2 cellular contexts compared by ENCODE assay signal in the genomic region with DNA sequence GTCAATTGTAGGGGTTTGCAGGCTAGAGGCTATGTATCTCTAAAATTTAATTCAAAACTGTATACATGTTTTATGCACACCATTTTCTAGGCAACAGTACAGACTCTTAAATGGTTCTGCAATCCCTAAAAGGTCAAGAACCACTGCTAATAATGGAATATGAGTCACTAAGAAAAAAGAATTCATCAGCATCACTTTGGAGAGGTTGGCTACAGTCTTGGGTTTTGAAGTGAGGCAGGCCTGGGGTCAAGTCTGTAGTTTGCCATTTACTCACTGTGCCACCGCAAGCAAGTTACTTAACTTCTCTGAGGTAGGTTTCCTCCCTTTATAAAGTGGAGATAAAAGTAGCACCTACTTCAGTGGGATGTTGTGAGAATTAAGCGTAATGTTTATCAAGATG.
TF ChIP-seq lines count a peak whose summit lies in the region.

No MANE protein-coding gene starts in this region.

TF ChIP-seq in liver, 16 proteins besides CTCF, POLR2A, EP300 and RAD21 (continued from another document):
- TF ChIP-seq, protein P1, sequence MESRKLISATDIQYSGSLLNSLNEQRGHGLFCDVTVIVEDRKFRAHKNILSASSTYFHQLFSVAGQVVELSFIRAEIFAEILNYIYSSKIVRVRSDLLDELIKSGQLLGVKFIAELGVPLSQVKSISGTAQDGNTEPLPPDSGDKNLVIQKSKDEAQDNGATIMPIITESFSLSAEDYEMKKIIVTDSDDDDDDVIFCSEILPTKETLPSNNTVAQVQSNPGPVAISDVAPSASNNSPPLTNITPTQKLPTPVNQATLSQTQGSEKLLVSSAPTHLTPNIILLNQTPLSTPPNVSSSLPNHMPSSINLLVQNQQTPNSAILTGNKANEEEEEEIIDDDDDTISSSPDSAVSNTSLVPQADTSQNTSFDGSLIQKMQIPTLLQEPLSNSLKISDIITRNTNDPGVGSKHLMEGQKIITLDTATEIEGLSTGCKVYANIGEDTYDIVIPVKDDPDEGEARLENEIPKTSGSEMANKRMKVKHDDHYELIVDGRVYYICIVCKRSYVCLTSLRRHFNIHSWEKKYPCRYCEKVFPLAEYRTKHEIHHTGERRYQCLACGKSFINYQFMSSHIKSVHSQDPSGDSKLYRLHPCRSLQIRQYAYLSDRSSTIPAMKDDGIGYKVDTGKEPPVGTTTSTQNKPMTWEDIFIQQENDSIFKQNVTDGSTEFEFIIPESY (IDR thresholded peaks at IDR 0.05): no peak

TF ChIP-seq in HepG2, 621 proteins besides CTCF, POLR2A, EP300 and RAD21 (continued from another document):
- TF ChIP-seq NKX3-1 (CRISPR knock-in tag; IDR thresholded peaks at IDR 0.05): no peak
- TF ChIP-seq ZNF451 (CRISPR knock-in tag; IDR thresholded peaks at IDR 0.05): no peak
- TF ChIP-seq ZSCAN31 (CRISPR knock-in tag; IDR thresholded peaks at IDR 0.05; ENCODE audit: low read depth): no peak
- no peak for TF ChIP-seq SALL1 (CRISPR knock-in tag; IDR thresholded peaks at IDR 0.05)
- TF ChIP-seq NFYB (CRISPR knock-in tag; IDR thresholded peaks at IDR 0.05): no peak
- TF ChIP-seq, protein P2, sequence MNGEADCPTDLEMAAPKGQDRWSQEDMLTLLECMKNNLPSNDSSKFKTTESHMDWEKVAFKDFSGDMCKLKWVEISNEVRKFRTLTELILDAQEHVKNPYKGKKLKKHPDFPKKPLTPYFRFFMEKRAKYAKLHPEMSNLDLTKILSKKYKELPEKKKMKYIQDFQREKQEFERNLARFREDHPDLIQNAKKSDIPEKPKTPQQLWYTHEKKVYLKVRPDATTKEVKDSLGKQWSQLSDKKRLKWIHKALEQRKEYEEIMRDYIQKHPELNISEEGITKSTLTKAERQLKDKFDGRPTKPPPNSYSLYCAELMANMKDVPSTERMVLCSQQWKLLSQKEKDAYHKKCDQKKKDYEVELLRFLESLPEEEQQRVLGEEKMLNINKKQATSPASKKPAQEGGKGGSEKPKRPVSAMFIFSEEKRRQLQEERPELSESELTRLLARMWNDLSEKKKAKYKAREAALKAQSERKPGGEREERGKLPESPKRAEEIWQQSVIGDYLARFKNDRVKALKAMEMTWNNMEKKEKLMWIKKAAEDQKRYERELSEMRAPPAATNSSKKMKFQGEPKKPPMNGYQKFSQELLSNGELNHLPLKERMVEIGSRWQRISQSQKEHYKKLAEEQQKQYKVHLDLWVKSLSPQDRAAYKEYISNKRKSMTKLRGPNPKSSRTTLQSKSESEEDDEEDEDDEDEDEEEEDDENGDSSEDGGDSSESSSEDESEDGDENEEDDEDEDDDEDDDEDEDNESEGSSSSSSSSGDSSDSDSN (CRISPR knock-in tag; IDR thresholded peaks at IDR 0.05): no peak
- TF ChIP-seq CBX2 (IDR thresholded peaks at IDR 0.05; ENCODE audit: low read depth, low read length): no peak
- TF ChIP-seq CBX2 (CRISPR knock-in tag; IDR thresholded peaks at IDR 0.05; ENCODE audit: low read depth): no peak
- TF ChIP-seq, protein P3, sequence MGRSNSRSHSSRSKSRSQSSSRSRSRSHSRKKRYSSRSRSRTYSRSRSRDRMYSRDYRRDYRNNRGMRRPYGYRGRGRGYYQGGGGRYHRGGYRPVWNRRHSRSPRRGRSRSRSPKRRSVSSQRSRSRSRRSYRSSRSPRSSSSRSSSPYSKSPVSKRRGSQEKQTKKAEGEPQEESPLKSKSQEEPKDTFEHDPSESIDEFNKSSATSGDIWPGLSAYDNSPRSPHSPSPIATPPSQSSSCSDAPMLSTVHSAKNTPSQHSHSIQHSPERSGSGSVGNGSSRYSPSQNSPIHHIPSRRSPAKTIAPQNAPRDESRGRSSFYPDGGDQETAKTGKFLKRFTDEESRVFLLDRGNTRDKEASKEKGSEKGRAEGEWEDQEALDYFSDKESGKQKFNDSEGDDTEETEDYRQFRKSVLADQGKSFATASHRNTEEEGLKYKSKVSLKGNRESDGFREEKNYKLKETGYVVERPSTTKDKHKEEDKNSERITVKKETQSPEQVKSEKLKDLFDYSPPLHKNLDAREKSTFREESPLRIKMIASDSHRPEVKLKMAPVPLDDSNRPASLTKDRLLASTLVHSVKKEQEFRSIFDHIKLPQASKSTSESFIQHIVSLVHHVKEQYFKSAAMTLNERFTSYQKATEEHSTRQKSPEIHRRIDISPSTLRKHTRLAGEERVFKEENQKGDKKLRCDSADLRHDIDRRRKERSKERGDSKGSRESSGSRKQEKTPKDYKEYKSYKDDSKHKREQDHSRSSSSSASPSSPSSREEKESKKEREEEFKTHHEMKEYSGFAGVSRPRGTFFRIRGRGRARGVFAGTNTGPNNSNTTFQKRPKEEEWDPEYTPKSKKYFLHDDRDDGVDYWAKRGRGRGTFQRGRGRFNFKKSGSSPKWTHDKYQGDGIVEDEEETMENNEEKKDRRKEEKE (IDR thresholded peaks at IDR 0.05): no peak
